9 cellular contexts compared by ENCODE assay signal in the genomic region with DNA sequence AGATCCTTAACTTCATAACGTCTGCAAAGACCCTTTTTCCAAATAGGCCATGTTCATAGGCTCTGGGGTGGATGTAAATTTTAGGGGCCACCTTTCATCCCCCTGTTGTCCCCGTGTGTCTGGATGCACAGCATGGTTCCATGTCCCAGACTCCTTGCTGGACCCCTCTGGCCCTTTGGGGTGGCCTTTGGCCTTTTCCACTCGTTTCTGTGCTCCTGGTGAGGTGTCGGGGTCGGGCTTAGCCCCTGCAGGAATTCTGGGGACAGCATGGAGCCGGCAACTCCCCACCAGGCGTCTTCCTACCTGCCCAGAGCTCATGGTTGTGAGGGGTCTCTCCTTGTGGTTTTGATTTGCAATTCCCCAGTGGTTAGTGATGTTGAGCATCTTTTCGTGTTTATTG.
A peak's percentile ranks its signal among the peaks of the same experiment; 100 is the strongest.
DNase-seq lines count a peak whose midpoint lies in the region; ATAC-seq and TF ChIP-seq lines count a peak whose summit lies in the region.
"Had no signal": no experiment of that assay in that cellular context is flagged by ENCODE, and none has a peak within 500 bp of the region (broad histone marks: within the 10 kb centered on the region; RNA-seq: fewer than 3 reads in every experiment).

No MANE protein-coding gene starts in this region.

- no peaks in the 10 kb centered on the region for H3K9me3 ChIP-seq in heart left ventricle
- no peaks in the 10 kb centered on the region for H3K9me3 ChIP-seq in mucosa of descending colon
- H3K9me3 ChIP-seq in upper lobe of right lung = no peaks in the 10 kb centered on the region

- H3K4me1 ChIP-seq in heart left ventricle (peaks cover 6 to 72% (median 39%) of the 10 kb centered on the region in 12 donors), mucosa of descending colon (ENCODE audit: low read depth) (peaks cover 69% of the 10 kb centered on the region), upper lobe of right lung (peaks cover 66% of the 10 kb centered on the region)

- H3K27me3 ChIP-seq in heart left ventricle (no peaks in the 10 kb centered on the region), upper lobe of right lung (no peaks in the 10 kb centered on the region)

- H3K4me3 ChIP-seq in heart left ventricle = no peak overlapping the region
- H3K4me3 ChIP-seq in mucosa of descending colon = no peak overlapping the region
- no peak overlapping the region for H3K4me3 ChIP-seq in upper lobe of right lung

- H3K36me3 ChIP-seq in heart left ventricle (no peaks in the 10 kb centered on the region), mucosa of descending colon (ENCODE audit: low read depth) (no peaks in the 10 kb centered on the region), upper lobe of right lung (no peaks in the 10 kb centered on the region)

- no peaks in the 10 kb centered on the region for H3K9me3 Mint-ChIP-seq in MCF 10A (ENCODE audit: unreplicated experiment)

- H3K27me3 Mint-ChIP-seq in MCF 10A (ENCODE audit: insufficient read depth, unreplicated experiment) = no peaks in the 10 kb centered on the region

- peak overlapping the region; percentile 88 for H3K4me3 Mint-ChIP-seq in MCF 10A (ENCODE audit: unreplicated experiment)

- peak overlapping the region; percentile 95 for H3K27ac Mint-ChIP-seq in MCF 10A (ENCODE audit: low read depth, unreplicated experiment)

- H3K4me1 Mint-ChIP-seq in MCF 10A (ENCODE audit: insufficient read depth, unreplicated experiment) = peaks cover 53% of the 10 kb centered on the region

- peaks cover 48% of the 10 kb centered on the region for H3K36me3 Mint-ChIP-seq in MCF 10A (ENCODE audit: insufficient read depth, unreplicated experiment)

- no TSS peak for BruUV-seq in MCF 10A (replicated peaks; lab: Mats Ljungman, UMichigan)

- ATAC-seq in heart left ventricle = no peak
- ATAC-seq in mucosa of descending colon = no peak
- ATAC-seq in upper lobe of right lung = no peak
- no peak for ATAC-seq in HG02588 (IDR thresholded peaks at IDR 0.05; ENCODE audit: unreplicated experiment)

- no peak for TF ChIP-seq POLR2A in heart left ventricle (IDR thresholded peaks at IDR 0.05)

- H3K27ac ChIP-seq in heart left ventricle (peak overlapping the region in 11 of 12 donors; percentile 79 to 91 (median 83)), upper lobe of right lung (peak overlapping the region; percentile 85)

- DNase-seq in heart left ventricle (peak in 2 of 5 donors; percentile 16 to 21), cardiac septum (ENCODE audit: low spot score) (no peak), MCF 10A (ENCODE audit: unreplicated experiment) (no peak), mucosa of descending colon (peak in 2 of 3 donors; percentile 7 to 31), upper lobe of right lung (peak; percentile 53), RPMI8226 (no peak), NCI-H1048 (lab: John Stamatoyannopoulos, UW) (no peak)
- DNase-seq: DMS 273 treated with DMSO at 0.1 percent for 48 hours had no signal

- TF ChIP-seq CTCF in heart left ventricle (IDR thresholded peaks at IDR 0.05) (no peak), MCF 10A (IDR thresholded peaks at IDR 0.05; ENCODE audit: unreplicated experiment) (no peak), mucosa of descending colon (IDR thresholded peaks at IDR 0.05) (no peak), upper lobe of right lung (IDR thresholded peaks at IDR 0.05) (no peak)

- intact Hi-C loops in heart left ventricle (cut with DNase I) (no loop called here), cardiac septum (cut with DNase I) (no loop called here), MCF 10A (cut with micrococcal nuclease) (no loop called here), mucosa of descending colon (cut with DNase I, micrococcal nuclease) (no loop called here), upper lobe of right lung (cut with DNase I) (no loop called here)

- 91 to 98% (median 93%) methylated on average over 8 of the region's 8 CpGs for WGBS in heart left ventricle, 4 donors

- CTCF ChIA-PET in MCF 10A (lab: Yijun Ruan, JAX) = interaction anchor here (1.1 kb wide), 1 partner anchor 170 kb away, joined by 3 read pairs; no protein-coding TSS in a partner anchor

- POLR2A ChIA-PET in MCF 10A (lab: Yijun Ruan, JAX) = interaction anchor here (0.6 to 7.6 kb wide), 7 partner anchors 9 to 236 kb away, joined by 3 to 443 read pairs (median 9); no protein-coding TSS in a partner anchor

Comparison
In these comparisons a context has a peak if more than half of its experiments do, and no peak if none do; other contexts are left out.
1. DNase-seq: peak in mucosa of descending colon (2 of 3) and upper lobe of right lung (single experiment); none in cardiac septum (single experiment), MCF 10A (single experiment), RPMI8226 (single experiment) and NCI-H1048 (single experiment).